Comparison of ENCODE assay signal across 1 cellular context in the genomic region with DNA sequence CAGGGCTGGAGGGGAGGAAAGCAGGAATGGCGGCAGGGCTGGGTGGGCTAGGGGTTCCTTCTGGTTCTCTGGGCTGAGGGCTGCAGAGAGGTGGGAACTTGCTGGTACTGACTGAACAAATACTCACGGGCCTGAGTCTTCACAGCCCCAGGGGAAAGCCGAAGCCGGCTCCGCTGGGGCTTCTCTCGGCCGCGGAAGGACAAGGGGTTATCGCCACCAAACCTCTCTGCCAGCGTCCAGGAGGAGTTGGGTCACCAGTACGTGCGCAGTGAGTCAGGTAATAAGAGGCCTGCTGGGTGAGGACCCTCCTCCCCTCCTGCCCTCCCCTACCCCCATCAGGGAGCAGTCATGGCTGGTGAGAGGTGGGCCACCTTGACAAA.
TF ChIP-seq lines count a peak whose summit lies in the region.

No MANE protein-coding gene starts in this region.

TF ChIP-seq in WTC11, 78 proteins besides CTCF, POLR2A, EP300 and RAD21:
- TF ChIP-seq, protein P1, sequence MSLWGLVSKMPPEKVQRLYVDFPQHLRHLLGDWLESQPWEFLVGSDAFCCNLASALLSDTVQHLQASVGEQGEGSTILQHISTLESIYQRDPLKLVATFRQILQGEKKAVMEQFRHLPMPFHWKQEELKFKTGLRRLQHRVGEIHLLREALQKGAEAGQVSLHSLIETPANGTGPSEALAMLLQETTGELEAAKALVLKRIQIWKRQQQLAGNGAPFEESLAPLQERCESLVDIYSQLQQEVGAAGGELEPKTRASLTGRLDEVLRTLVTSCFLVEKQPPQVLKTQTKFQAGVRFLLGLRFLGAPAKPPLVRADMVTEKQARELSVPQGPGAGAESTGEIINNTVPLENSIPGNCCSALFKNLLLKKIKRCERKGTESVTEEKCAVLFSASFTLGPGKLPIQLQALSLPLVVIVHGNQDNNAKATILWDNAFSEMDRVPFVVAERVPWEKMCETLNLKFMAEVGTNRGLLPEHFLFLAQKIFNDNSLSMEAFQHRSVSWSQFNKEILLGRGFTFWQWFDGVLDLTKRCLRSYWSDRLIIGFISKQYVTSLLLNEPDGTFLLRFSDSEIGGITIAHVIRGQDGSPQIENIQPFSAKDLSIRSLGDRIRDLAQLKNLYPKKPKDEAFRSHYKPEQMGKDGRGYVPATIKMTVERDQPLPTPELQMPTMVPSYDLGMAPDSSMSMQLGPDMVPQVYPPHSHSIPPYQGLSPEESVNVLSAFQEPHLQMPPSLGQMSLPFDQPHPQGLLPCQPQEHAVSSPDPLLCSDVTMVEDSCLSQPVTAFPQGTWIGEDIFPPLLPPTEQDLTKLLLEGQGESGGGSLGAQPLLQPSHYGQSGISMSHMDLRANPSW (CRISPR knock-in tag; conservative IDR thresholded peaks at IDR 0.05; ENCODE audit: low read depth), result no peak
- TF ChIP-seq ZNF317 (CRISPR knock-in tag; IDR thresholded peaks at IDR 0.05; ENCODE audit: borderline replicate concordance, low read depth) (no peak), OVOL2 (CRISPR knock-in tag; IDR thresholded peaks at IDR 0.05; ENCODE audit: borderline replicate concordance) (no peak)
